ENCODE assay signal across 31 cellular contexts in genomic region chr6:149559389-149559788, GRCh38. TPM values are rescaled to one million over a fixed set of nuclear protein-coding genes. Genes with fewer than 3 reads are reported as not detected.
DNase-seq lines count a peak whose midpoint lies in the region; ATAC-seq, FAIRE-seq and TF ChIP-seq lines count a peak whose summit lies in the region.
"Had no signal": no experiment of that assay in that cellular context is flagged by ENCODE, and none has a peak within 500 bp of the region (broad histone marks: within the 10 kb centered on the region; RNA-seq: fewer than 3 reads in every experiment).

No MANE protein-coding gene starts in this region.

- no peak for FAIRE-seq in HepG2 (lab: Jason Lieb, UNC)
- FAIRE-seq: A204.1, A549, D721Med had no signal

- DNase-seq in HepG2 (ENCODE audit: low spot score) (no peak), right lobe of liver (no peak), H4 (ENCODE audit: low spot score) (no peak)
- DNase-seq: 8988T; ACHN; AML-193; BE2C; C1 segment of cervical spinal cord; Caco-2; Calu3; CD4-positive, alpha-beta memory T cell; CD4-positive, alpha-beta T cell; CD4-positive, CD25-positive, alpha-beta regulatory T cell; CD8-positive, alpha-beta memory T cell; CD8-positive, alpha-beta T cell; COR-L47; DMS 273 treated with DMSO at 0.1 percent for 48 hours; DMS153; DMS53; DMS79; DMS79 treated with DMSO at 0.1 percent for 48 hours; DND-41; EL had no signal

- H3K4me1 ChIP-seq in HepG2 (ENCODE audit: insufficient read depth, low read length) (peaks cover 15% of the 10 kb centered on the region), right lobe of liver (no peaks in the 10 kb centered on the region), HEK293 (ENCODE audit: control insufficient read depth, insufficient read depth, low read length) (peaks cover 12% of the 10 kb centered on the region; the same call in 1 of the 2 replicates)
- H3K4me1 ChIP-seq: BE2C, BLaER1, Caco-2 had no signal

- POLR2A ChIA-PET in HepG2 (lab: Yijun Ruan, JAX) (no interaction called here), HEK293 (lab: Yijun Ruan, JAX) (no interaction called here)

- BruUV-seq in HepG2 (replicated peaks; lab: Mats Ljungman, UMichigan) = no TSS peak

- H3K36me3 ChIP-seq in HepG2 (replicated peaks in 1 of 2; ENCODE audit: control insufficient read depth in 1 of 2, insufficient read depth in 2 of 2, low read length in 2 of 2) = no peaks in the 10 kb centered on the region
- no peaks in the 10 kb centered on the region for H3K36me3 ChIP-seq in right lobe of liver
- no peaks in the 10 kb centered on the region for H3K36me3 ChIP-seq in HEK293 (ENCODE audit: control insufficient read depth in 2 of 2, insufficient read depth in 1 of 2, low read length in 2 of 2)
- H3K36me3 ChIP-seq: BE2C; BLaER1; BLaER1 treated with 17β-estradiol and CSF1 and Interleukin-3, amounts not matched to agents 10 nM and 100 nM had no signal

- H3K27me3 ChIP-seq in HepG2 (ENCODE audit: control insufficient read depth in 1 of 2, insufficient read depth in 2 of 2, low read length in 2 of 2) = peaks cover 0 to 21% of the 10 kb centered on the region in 2 experiments; a peak in 2 of 5 replicates
- no peaks in the 10 kb centered on the region for H3K27me3 ChIP-seq in right lobe of liver
- H3K27me3 ChIP-seq: BLaER1; BLaER1 treated with 17β-estradiol and CSF1 and Interleukin-3, amounts not matched to agents 10 nM and 100 nM had no signal

- in situ Hi-C loops in HepG2 (cut with HindIII; ENCODE audit: extremely low pct_ligation_motif_present, low pct_unique_long_range_greater_than_20kb) = no loop called here

- no peak overlapping the region for H3K9ac ChIP-seq in HepG2 (ENCODE audit: insufficient read depth, low read depth, low read length)
- H3K9ac ChIP-seq: BLaER1; BLaER1 treated with 17β-estradiol and CSF1 and Interleukin-3, amounts not matched to agents 10 nM and 100 nM had no signal

- intact Hi-C loops in HepG2 (cut with micrococcal nuclease; ENCODE audit: unreplicated experiment) = no loop called here
- intact Hi-C loops in right lobe of liver (cut with DNase I) = no loop called here

- TF ChIP-seq CTCF in HepG2 (CRISPR knock-in tag; IDR thresholded peaks at IDR 0.05) (no peak), right lobe of liver (IDR thresholded peaks at IDR 0.05) (no peak), HEK293 (tag by site-specific recombination; IDR thresholded peaks at IDR 0.05) (no peak)

- 0% methylated on average over 2 of the region's 2 CpGs for WGBS in HepG2 (ENCODE audit: low lambda C conversion rate)
- WGBS in right lobe of liver (ENCODE audit: insufficient coverage, low coverage, low lambda C conversion rate, missing lambda C conversion rate) = 92% methylated on average over 2 of the region's 2 CpGs

- H3K4me3 ChIP-seq in HepG2 (replicated peaks in 1 of 3; ENCODE audit: insufficient read depth in 1 of 3, low read depth in 2 of 3, low read length in 3 of 3) (no peak overlapping the region), right lobe of liver (no peak overlapping the region), HEK293 (ENCODE audit: low read depth, low read length) (no peak overlapping the region)
- H3K4me3 ChIP-seq: A549; BLaER1; BLaER1 treated with 17β-estradiol and CSF1 and Interleukin-3, amounts not matched to agents 10 nM and 100 nM had no signal

- no peak overlapping the region for H3K4me2 ChIP-seq in HepG2 (ENCODE audit: low read depth, low read length)
- H3K4me2 ChIP-seq: A549; BLaER1; BLaER1 treated with 17β-estradiol and CSF1 and Interleukin-3, amounts not matched to agents 10 nM and 100 nM had no signal

- CTCF ChIA-PET in HepG2 (lab: Yijun Ruan, JAX; ENCODE audit: low intra/inter-chr PET ratio, low total read pairs) (no interaction called here), HEK293 (lab: Yijun Ruan, JAX) (interaction anchor here (1.1 to 1.7 kb wide), 2 partner anchors 10 to 34 kb away, joined by 4 read pairs; no protein-coding TSS in a partner anchor)

- no peaks in the 10 kb centered on the region for H3K9me3 ChIP-seq in HepG2 (ENCODE audit: low read length)
- H3K9me3 ChIP-seq in right lobe of liver = no peaks in the 10 kb centered on the region
- H3K9me3 ChIP-seq in HEK293 (ENCODE audit: control insufficient read depth, insufficient read depth, low read depth, low read length) = no peaks in the 10 kb centered on the region
- H3K9me3 ChIP-seq: A549; BE2C; BLaER1; BLaER1 treated with 17β-estradiol and CSF1 and Interleukin-3, amounts not matched to agents 10 nM and 100 nM; Caco-2 had no signal

- no peak overlapping the region for H2AFZ ChIP-seq in HepG2 (ENCODE audit: low read length)

- H3K27ac ChIP-seq in HepG2 (ENCODE audit: extremely low read length, insufficient read depth, low read length) = no peak overlapping the region
- no peak overlapping the region for H3K27ac ChIP-seq in right lobe of liver
- no peak overlapping the region for H3K27ac ChIP-seq in HEK293 (ENCODE audit: extremely low read depth, low read depth, low read length)
- H3K27ac ChIP-seq: 22Rv1; A549; BLaER1; BLaER1 treated with 17β-estradiol and CSF1 and Interleukin-3, amounts not matched to agents 10 nM and 100 nM; C4-2B had no signal

- no peak for ATAC-seq in HepG2
- ATAC-seq in right lobe of liver = no peak
- ATAC-seq: A549; CD8-positive, alpha-beta T cell had no signal

- TF ChIP-seq EP300 in HepG2 (IDR thresholded peaks at IDR 0.05; ENCODE audit: low read depth in 2 of 2, low read length in 2 of 2) (no peak), HepG2 (CRISPR knock-in tag; IDR thresholded peaks at IDR 0.05; ENCODE audit: borderline replicate concordance) (no peak)

- H4K20me1 ChIP-seq in HepG2 (ENCODE audit: insufficient read depth, low read length) = no peaks in the 10 kb centered on the region
- H4K20me1 ChIP-seq: BLaER1; BLaER1 treated with 17β-estradiol and CSF1 and Interleukin-3, amounts not matched to agents 10 nM and 100 nM had no signal

- no peak for TF ChIP-seq RAD21 in HepG2 (CRISPR knock-in tag; IDR thresholded peaks at IDR 0.05)

- H3K79me2 ChIP-seq in HepG2 (ENCODE audit: insufficient read depth, low read length) = no peaks in the 10 kb centered on the region

- TF ChIP-seq POLR2A in HepG2 (IDR thresholded peaks at IDR 0.05; ENCODE audit: insufficient read depth in 1 of 2, low read depth in 2 of 2, low read length in 2 of 2) = no peak
- TF ChIP-seq POLR2A in right lobe of liver (IDR thresholded peaks at IDR 0.05) = no peak

TF ChIP-seq in HepG2, 621 proteins besides CTCF, POLR2A, EP300 and RAD21 (continues in another document):
- TF ChIP-seq ZNF431 (CRISPR knock-in tag; IDR thresholded peaks at IDR 0.05; ENCODE audit: borderline replicate concordance, low read depth) = no peak

RNA-seq across cellular contexts. Expression of gene GINM1, which starts 6.8 kb away (rescaled TPM):
- 15.4 and 27.5 TPM in 2 replicates for total RNA-seq in HepG2 (2016; rRNA removed; fragmentation: Illumina TruSeq; extraction: Trizol)
- total RNA-seq in HepG2 (2016; cell fraction: cytosol; rRNA removed; fragmentation: Illumina TruSeq; extraction: Trizol; ENCODE audit: low read depth) = 26.6 and 31.6 TPM in 2 replicates
- 16.3 and 28.3 TPM in 2 replicates for total RNA-seq in HepG2 (2016; cell fraction: insoluble cytoplasmic fraction; rRNA removed; fragmentation: Illumina TruSeq; extraction: Trizol)
- total RNA-seq in HepG2 (2016; cell fraction: membrane; rRNA removed; fragmentation: Illumina TruSeq; extraction: Trizol) = 23.5 and 26.3 TPM in 2 replicates
- total RNA-seq in HepG2 (2016; cell fraction: nucleus; rRNA removed; fragmentation: Illumina TruSeq; extraction: Trizol) = 21.8 and 27.8 TPM in 2 replicates
- polyA plus RNA-seq in HepG2 (2011; rRNA removed) = 17.5 and 19.4 TPM in 2 replicates
- 11.3 and 17.8 TPM in 2 replicates for polyA plus RNA-seq in HepG2 (2011; cell fraction: cytosol; rRNA removed)
- polyA plus RNA-seq in HepG2 (2011; cell fraction: nucleus; rRNA removed) = 4.8 and 5.8 TPM in 2 replicates
- polyA plus RNA-seq in HepG2 (2012) = 29.5 and 31.2 TPM in 2 replicates
- polyA plus RNA-seq in HepG2 (2016; cell fraction: cytosol; fragmentation: Illumina TruSeq; extraction: Trizol; ENCODE audit: low read depth) = 20.7 and 21.9 TPM in 2 replicates
- 16.9 and 18.0 TPM in 2 replicates for polyA plus RNA-seq in HepG2 (2016; cell fraction: insoluble cytoplasmic fraction; fragmentation: Illumina TruSeq; extraction: Trizol; ENCODE audit: low read depth)
- polyA plus RNA-seq in HepG2 (2016; cell fraction: membrane; fragmentation: Illumina TruSeq; extraction: Trizol; ENCODE audit: low read depth) = 21.7 and 24.9 TPM in 2 replicates
- 37.4 and 40.0 TPM in 2 replicates for polyA plus RNA-seq in HepG2 (2016; cell fraction: nucleus; fragmentation: Illumina TruSeq; extraction: Trizol; ENCODE audit: insufficient read depth, low read depth)
- 3.2 and 3.6 TPM in 2 replicates for polyA minus RNA-seq in HepG2 (2011; rRNA and poly(A)+ RNA removed; ENCODE audit: low replicate concordance)
- polyA minus RNA-seq in HepG2 (2011; cell fraction: cytosol; rRNA and poly(A)+ RNA removed) = 15.7 and 16.9 TPM in 2 replicates
- polyA minus RNA-seq in HepG2 (2011; cell fraction: nucleus; rRNA and poly(A)+ RNA removed) = 11.8 and 14.3 TPM in 2 replicates
- 10 to 100 TPM; 20.1 to 26.0 (median 21.8) TPM for total RNA-seq in right lobe of liver
- total RNA-seq in H4 (2014; rRNA removed; shearing (Covaris generic)) = 19.9 and 27.6 TPM in 2 replicates

RNA-seq across cellular contexts. Expression of gene PPIL4, which starts 13.5 kb away (rescaled TPM):
- total RNA-seq in HepG2 (2016; rRNA removed; fragmentation: Illumina TruSeq; extraction: Trizol) (46.0 and 67.8 TPM in 2 replicates), right lobe of liver (1 to 10 TPM; 7.5 to 9.6 (median 8.7) TPM)
- 13.8 and 17.0 TPM in 2 replicates for total RNA-seq in HepG2 (2016; cell fraction: cytosol; rRNA removed; fragmentation: Illumina TruSeq; extraction: Trizol; ENCODE audit: low read depth)
- 47.1 and 69.6 TPM in 2 replicates for total RNA-seq in HepG2 (2016; cell fraction: insoluble cytoplasmic fraction; rRNA removed; fragmentation: Illumina TruSeq; extraction: Trizol)
- total RNA-seq in HepG2 (2016; cell fraction: membrane; rRNA removed; fragmentation: Illumina TruSeq; extraction: Trizol) = 14.4 and 19.2 TPM in 2 replicates
- 37.8 and 41.0 TPM in 2 replicates for total RNA-seq in HepG2 (2016; cell fraction: nucleus; rRNA removed; fragmentation: Illumina TruSeq; extraction: Trizol)
- 5.2 and 5.5 TPM in 2 replicates for polyA plus RNA-seq in HepG2 (2011; rRNA removed)
- 1.8 and 3.8 TPM in 2 replicates for polyA plus RNA-seq in HepG2 (2011; cell fraction: cytosol; rRNA removed)
- 4.0 and 6.2 TPM in 2 replicates for polyA plus RNA-seq in HepG2 (2011; cell fraction: nucleus; rRNA removed)
- 21.8 and 30.7 TPM in 2 replicates for polyA plus RNA-seq in HepG2 (2012)
- 2.4 and 2.5 TPM in 2 replicates for polyA plus RNA-seq in HepG2 (2016; cell fraction: cytosol; fragmentation: Illumina TruSeq; extraction: Trizol; ENCODE audit: low read depth)
- 59.0 and 69.8 TPM in 2 replicates for polyA plus RNA-seq in HepG2 (2016; cell fraction: insoluble cytoplasmic fraction; fragmentation: Illumina TruSeq; extraction: Trizol; ENCODE audit: low read depth)
- 3.5 and 5.4 TPM in 2 replicates for polyA plus RNA-seq in HepG2 (2016; cell fraction: membrane; fragmentation: Illumina TruSeq; extraction: Trizol; ENCODE audit: low read depth)
- 55.7 and 57.6 TPM in 2 replicates for polyA plus RNA-seq in HepG2 (2016; cell fraction: nucleus; fragmentation: Illumina TruSeq; extraction: Trizol; ENCODE audit: insufficient read depth, low read depth)
- polyA minus RNA-seq in HepG2 (2011; rRNA and poly(A)+ RNA removed; ENCODE audit: low replicate concordance) = 1.0 and 1.7 TPM in 2 replicates
- 9.3 and 11.2 TPM in 2 replicates for polyA minus RNA-seq in HepG2 (2011; cell fraction: cytosol; rRNA and poly(A)+ RNA removed)
- 18.6 and 19.8 TPM in 2 replicates for polyA minus RNA-seq in HepG2 (2011; cell fraction: nucleus; rRNA and poly(A)+ RNA removed)
- 19.2 and 19.7 TPM in 2 replicates for total RNA-seq in H4 (2014; rRNA removed; shearing (Covaris generic))
